8 cellular contexts compared by ENCODE assay signal in genomic region chr19:55654833-55655647, GRCh38. TPM values are rescaled to one million over a fixed set of nuclear protein-coding genes. Genes with fewer than 3 reads are reported as not detected.
DNase-seq lines count a peak whose midpoint lies in the region; ATAC-seq and TF ChIP-seq lines count a peak whose summit lies in the region.

TSS of gene U2AF2 (plus strand) at chr19:55655035. CDS start at chr19:55655105, 70 bp downstream.

- peaks cover 47% of the 10 kb centered on the region for H3K79me2 ChIP-seq in ACC112 (ENCODE audit: control insufficient read depth, insufficient read depth, low read length, unreplicated experiment)

- peak within 1 kb of the TSS; percentile 98 for H3K27ac Mint-ChIP-seq in WTC11

- H3K27me3 ChIP-seq in ACC112 (ENCODE audit: insufficient read depth, low read length) = no peaks in the 10 kb centered on the region

- no peaks in the 10 kb centered on the region for H3K36me3 ChIP-seq in ACC112 (ENCODE audit: insufficient read depth, low read length)

- H3K4me3 Mint-ChIP-seq in WTC11 = peak within 1 kb of the TSS; percentile 93

- peaks cover 14% of the 10 kb centered on the region for H3K36me3 Mint-ChIP-seq in WTC11

- peak; percentile 21 for ATAC-seq in GM18861 (IDR thresholded peaks at IDR 0.05; ENCODE audit: unreplicated experiment)
- ATAC-seq in HG03095 (IDR thresholded peaks at IDR 0.05; ENCODE audit: unreplicated experiment) = peak; percentile 28
- ATAC-seq in WTC11 = peak; percentile 52

- CTCF ChIA-PET in WTC11 (lab: Charles Lee) = interaction anchor here (0.5 to 1.6 kb wide), 46 partner anchors 10 to 1192 kb away, joined by 3 to 57 read pairs (median 4); partner anchors contain the start of genes CDC42EP5, DNAAF3, FIZ1 and NAT14

- H3K9me3 Mint-ChIP-seq in WTC11 = no peaks in the 10 kb centered on the region

- H3K27me3 Mint-ChIP-seq in WTC11 (ENCODE audit: low read depth) = peaks cover 3% of the 10 kb centered on the region; the same call in 1 of the 2 replicates

- peaks cover 23% of the 10 kb centered on the region for H3K4me1 ChIP-seq in ACC112 (ENCODE audit: control insufficient read depth, insufficient read depth, low read length, unreplicated experiment)

- DNase-seq in NCI-H2196 treated with DMSO at 0.1 percent for 48 hours (lab: John Stamatoyannopoulos, UW; ENCODE audit: unreplicated experiment) = peak; percentile 92
- peak; percentile 96 for DNase-seq in WTC11 (ENCODE audit: low spot score)
- DNase-seq in cardiac fibroblast (ENCODE audit: low read depth in 2 of 2) = peak; percentile 95 to 96
- peak; percentile 85 for DNase-seq in iris pigment epithelial cell (ENCODE audit: low read depth)
- peak; percentile 93 to 94 for DNase-seq in stimulated activated CD4-positive, alpha-beta T cell treated with anti-CD3 and anti-CD28 coated beads, Interleukin-12 subunit alpha, Interleukin-12 subunit beta, amount 100 ng/mL, for 24 hours (ENCODE audit: low read depth in 2 of 2)

- POLR2A ChIA-PET in WTC11 (lab: Charles Lee) = interaction anchor here (0.6 to 1.6 kb wide), 7 partner anchors 13 to 723 kb away, joined by 3 to 9 read pairs (median 3); partner anchors contain the start of gene FIZ1

- H3K27ac ChIP-seq in ACC112 (ENCODE audit: low read depth, low read length) = peak within 1 kb of the TSS; percentile 98

- peaks cover 40% of the 10 kb centered on the region for H3K4me1 Mint-ChIP-seq in WTC11

- TF ChIP-seq CTCF in WTC11 (IDR thresholded peaks at IDR 0.05) (no peak), cardiac fibroblast (IDR thresholded peaks at IDR 0.05; ENCODE audit: low read depth, low read length) (no peak)

- H3K4me3 ChIP-seq in ACC112 (ENCODE audit: low read depth, low read length) = peak within 1 kb of the TSS; percentile 95
- peak within 1 kb of the TSS; percentile 90 to 95 for H3K4me3 ChIP-seq in cardiac fibroblast (replicated peaks in 1 of 2; ENCODE audit: low read depth in 2 of 2, low read length in 2 of 2)

- peak within 1 kb of the TSS; percentile 77 for H2AFZ ChIP-seq in ACC112 (ENCODE audit: low read length, unreplicated experiment)

TF ChIP-seq in WTC11, 78 proteins besides CTCF, POLR2A, EP300 and RAD21 (continues in another document):
- TF ChIP-seq FOXP1 (CRISPR knock-in tag; IDR thresholded peaks at IDR 0.05; ENCODE audit: borderline replicate concordance) (no peak; the same call in 1 of the 2 replicates), ZNF425 (CRISPR knock-in tag; conservative IDR thresholded peaks at IDR 0.05) (no peak), RORB (CRISPR knock-in tag; IDR thresholded peaks at IDR 0.05) (no peak), ARID4B (CRISPR knock-in tag; IDR thresholded peaks at IDR 0.05; ENCODE audit: borderline replicate concordance) (peak; percentile 47; the same call in 1 of the 2 replicates), USF1 (CRISPR knock-in tag; IDR thresholded peaks at IDR 0.05) (peak; percentile 86), NR1H2 (CRISPR knock-in tag; IDR thresholded peaks at IDR 0.05) (no peak), AR (CRISPR knock-in tag; IDR thresholded peaks at IDR 0.05) (no peak), TEAD1 (CRISPR knock-in tag; IDR thresholded peaks at IDR 0.05) (peak; percentile 64; the same call in 1 of the 2 replicates)

RNA-seq across cellular contexts. Expression of gene U2AF2, which starts in this region (rescaled TPM):
- 249 to 302 TPM (median 249 TPM) in 3 replicates for total RNA-seq in WTC11 (2021)

Comparison
In these comparisons a context has a peak if more than half of its experiments do, and no peak if none do; other contexts are left out.
1. Peak in every context shown above with its lines: DNase-seq, ATAC-seq, H3K4me3 ChIP-seq and H3K27ac ChIP-seq.